24 cellular contexts compared by ENCODE assay signal in the genomic region with DNA sequence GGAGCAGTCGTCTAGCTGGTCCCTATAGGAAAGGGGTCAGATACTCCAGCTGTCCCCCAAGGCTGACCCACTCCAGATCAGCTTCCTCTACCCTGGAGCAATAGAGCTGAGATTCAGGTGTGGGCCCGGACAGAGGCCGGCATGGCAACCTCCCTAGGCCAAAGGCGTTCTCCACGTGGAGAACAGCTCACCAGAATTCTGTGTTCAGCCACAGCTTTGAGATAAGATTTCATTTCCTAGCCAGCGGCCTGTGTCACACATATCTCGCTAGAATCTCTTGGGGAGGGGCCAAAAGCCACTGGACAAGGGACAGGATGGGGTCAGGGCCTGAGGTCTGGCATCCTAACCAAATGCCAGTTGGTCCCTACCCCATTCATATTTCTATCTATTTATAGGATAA. TPM values are rescaled to one million over a fixed set of nuclear protein-coding genes. Genes with fewer than 3 reads are reported as not detected.
DNase-seq lines count a peak whose midpoint lies in the region; ATAC-seq, FAIRE-seq and TF ChIP-seq lines count a peak whose summit lies in the region.
"Had no signal": no experiment of that assay in that cellular context is flagged by ENCODE, and none has a peak within 500 bp of the region (broad histone marks: within the 10 kb centered on the region; RNA-seq: fewer than 3 reads in every experiment).

No MANE protein-coding gene starts in this region.

- H2AFZ ChIP-seq in astrocyte (ENCODE audit: low read depth, low read length) = no peak overlapping the region
- H2AFZ ChIP-seq: GM23338 had no signal

- 0 to 54% (median 41%) methylated on average over 2 to 7 of the region's 7 CpGs for WGBS in heart left ventricle, 4 donors

- no peaks in the 10 kb centered on the region for H3K27me3 ChIP-seq in heart left ventricle
- peaks cover 23% of the 10 kb centered on the region for H3K27me3 ChIP-seq in astrocyte (ENCODE audit: insufficient read depth, low read length)
- no peaks in the 10 kb centered on the region for H3K27me3 ChIP-seq in naive thymus-derived CD4-positive, alpha-beta T cell (ENCODE audit: control insufficient read depth in 2 of 2, insufficient read depth in 2 of 2, low read length in 2 of 2)
- no peaks in the 10 kb centered on the region for H3K27me3 ChIP-seq in skeletal muscle tissue (ENCODE audit: control insufficient read depth in 3 of 3, insufficient read depth in 3 of 3, low read length in 3 of 3)
- H3K27me3 ChIP-seq: BE2C had no signal

- H3K36me3 ChIP-seq in heart left ventricle (no peaks in the 10 kb centered on the region), astrocyte (ENCODE audit: insufficient read depth, low read length) (no peaks in the 10 kb centered on the region), skeletal muscle tissue (ENCODE audit: control insufficient read depth in 3 of 3, insufficient read depth in 3 of 3, low read length in 3 of 3) (no peaks in the 10 kb centered on the region)
- no peaks in the 10 kb centered on the region for H3K36me3 ChIP-seq in naive thymus-derived CD4-positive, alpha-beta T cell (ENCODE audit: control insufficient read depth in 2 of 3, insufficient read depth in 3 of 3, low read length in 3 of 3)
- H3K36me3 ChIP-seq: BE2C had no signal

- H3K27me3 Mint-ChIP-seq in astrocyte (ENCODE audit: low read depth, unreplicated experiment) = peaks cover 5% of the 10 kb centered on the region
- H3K27me3 Mint-ChIP-seq in naive thymus-derived CD4-positive, alpha-beta T cell = peaks cover 0 to 12% (median 0%) of the 10 kb centered on the region in 5 donors
- H3K27me3 Mint-ChIP-seq in stimulated activated naive B cell treated with anti-CD40 and anti-IgM and Interleukin-4, amounts not matched to agents 10 μg/mL and 1 μg/mL and 100 μg/mL, for 72 hours = peaks cover 0 to 9% of the 10 kb centered on the region in 2 donors
- H3K27me3 Mint-ChIP-seq: CD4-positive, alpha-beta T cell had no signal

- no peaks in the 10 kb centered on the region for H3K9me3 Mint-ChIP-seq in astrocyte (ENCODE audit: unreplicated experiment)
- peaks cover 0 to 1% (median 0%) of the 10 kb centered on the region in 11 donors for H3K9me3 Mint-ChIP-seq in naive thymus-derived CD4-positive, alpha-beta T cell
- no peaks in the 10 kb centered on the region for H3K9me3 Mint-ChIP-seq in stimulated activated naive B cell treated with anti-CD40 and anti-IgM and Interleukin-4, amounts not matched to agents 10 μg/mL and 1 μg/mL and 100 μg/mL, for 72 hours
- H3K9me3 Mint-ChIP-seq: CD4-positive, alpha-beta T cell; GM23338 had no signal

- H3K4me3 Mint-ChIP-seq in astrocyte (ENCODE audit: unreplicated experiment) = no peak overlapping the region
- H3K4me3 Mint-ChIP-seq in naive thymus-derived CD4-positive, alpha-beta T cell = no peak overlapping the region
- H3K4me3 Mint-ChIP-seq in stimulated activated naive B cell treated with anti-CD40 and anti-IgM and Interleukin-4, amounts not matched to agents 10 μg/mL and 1 μg/mL and 100 μg/mL, for 72 hours = no peak overlapping the region
- H3K4me3 Mint-ChIP-seq: CD4-positive, alpha-beta T cell; GM23338 had no signal

- peak in 3 of 4 donors; percentile 52 to 67 (median 57) for ATAC-seq in heart left ventricle
- no peak for ATAC-seq in left cardiac atrium
- peak; percentile 51 for ATAC-seq in naive thymus-derived CD4-positive, alpha-beta T cell
- ATAC-seq in stimulated activated naive B cell treated with anti-CD40 and anti-IgM and Interleukin-4, amounts not matched to agents 10 μg/mL and 1 μg/mL and 100 μg/mL, for 72 hours (replicated peaks) = no peak
- ATAC-seq: GM12878, GM23338, HCT116, PC-3 had no signal

- H3K9ac ChIP-seq in astrocyte (ENCODE audit: low read length) (no peak overlapping the region), skeletal muscle tissue (ENCODE audit: low read depth in 1 of 3, low read length in 3 of 3) (peak overlapping the region in 1 of 3 donors; percentile 16)

- POLR2A ChIA-PET in naive thymus-derived CD4-positive, alpha-beta T cell (lab: Charles Lee) = no interaction called here

- H3K4me3 ChIP-seq in heart left ventricle (no peak overlapping the region), astrocyte (ENCODE audit: insufficient read depth, low read depth, low read length) (no peak overlapping the region), skeletal muscle tissue (ENCODE audit: low read length in 3 of 3) (no peak overlapping the region)
- H3K4me3 ChIP-seq in naive thymus-derived CD4-positive, alpha-beta T cell (ENCODE audit: low read length) = no peak overlapping the region
- H3K4me3 ChIP-seq: GM12878, GM23338 had no signal

- CTCF ChIA-PET in naive thymus-derived CD4-positive, alpha-beta T cell (lab: Charles Lee) = no interaction called here

- no peaks in the 10 kb centered on the region for H3K79me2 ChIP-seq in astrocyte (ENCODE audit: insufficient read depth, low read length)

- DNase-seq in heart left ventricle (no peak), left cardiac atrium (no peak), astrocyte (ENCODE audit: low read depth) (peak; percentile 60), OCI-M2 (lab: John Stamatoyannopoulos, UW; ENCODE audit: unreplicated experiment) (no peak), NCI-H1417 (lab: John Stamatoyannopoulos, UW) (no peak)
- no peak for DNase-seq in naive thymus-derived CD4-positive, alpha-beta T cell
- DNase-seq in stimulated activated naive B cell treated with anti-CD40 and anti-IgM and Interleukin-4, amounts not matched to agents 10 μg/mL and 1 μg/mL and 100 μg/mL, for 72 hours = no peak
- DNase-seq: 8988T; BE2C; Caco-2; CD4-positive, alpha-beta T cell; GF-D8; NCI-H1105 treated with DMSO at 0.1 percent for 48 hours; NCI-H187; NCI-H2107; NCI-H226; NCI-H524; NCI-H82; PC-3 had no signal

- H3K9me3 ChIP-seq in heart left ventricle (no peaks in the 10 kb centered on the region), astrocyte (ENCODE audit: insufficient read depth, low read depth, low read length) (no peaks in the 10 kb centered on the region), skeletal muscle tissue (ENCODE audit: control insufficient read depth in 3 of 3, low read length in 3 of 3) (no peaks in the 10 kb centered on the region)
- H3K9me3 ChIP-seq in naive thymus-derived CD4-positive, alpha-beta T cell (ENCODE audit: control insufficient read depth in 2 of 3, low read length in 3 of 3) = no peaks in the 10 kb centered on the region
- H3K9me3 ChIP-seq: BE2C, Caco-2 had no signal

- TF ChIP-seq POLR2A in heart left ventricle (IDR thresholded peaks at IDR 0.05) = no peak

- H3K36me3 Mint-ChIP-seq in astrocyte (ENCODE audit: low read depth, unreplicated experiment) = no peaks in the 10 kb centered on the region
- peaks cover 0 to 1% (median 0%) of the 10 kb centered on the region in 5 donors for H3K36me3 Mint-ChIP-seq in naive thymus-derived CD4-positive, alpha-beta T cell
- no peaks in the 10 kb centered on the region for H3K36me3 Mint-ChIP-seq in stimulated activated naive B cell treated with anti-CD40 and anti-IgM and Interleukin-4, amounts not matched to agents 10 μg/mL and 1 μg/mL and 100 μg/mL, for 72 hours

- intact Hi-C loops in heart left ventricle (cut with DNase I) (no loop called here), left cardiac atrium (cut with DNase I) (no loop called here)
- intact Hi-C loops in naive thymus-derived CD4-positive, alpha-beta T cell (cut with micrococcal nuclease) = no loop called here

- no peak overlapping the region for H3K27ac Mint-ChIP-seq in astrocyte (ENCODE audit: unreplicated experiment)
- no peak overlapping the region for H3K27ac Mint-ChIP-seq in naive thymus-derived CD4-positive, alpha-beta T cell
- H3K27ac Mint-ChIP-seq in stimulated activated naive B cell treated with anti-CD40 and anti-IgM and Interleukin-4, amounts not matched to agents 10 μg/mL and 1 μg/mL and 100 μg/mL, for 72 hours = no peak overlapping the region
- H3K27ac Mint-ChIP-seq: CD4-positive, alpha-beta T cell; GM23338 had no signal

- peaks cover 12% of the 10 kb centered on the region for H3K4me1 Mint-ChIP-seq in astrocyte (ENCODE audit: low read depth, unreplicated experiment)
- H3K4me1 Mint-ChIP-seq in naive thymus-derived CD4-positive, alpha-beta T cell = peaks cover 0 to 16% (median 0%) of the 10 kb centered on the region in 7 donors
- H3K4me1 Mint-ChIP-seq in stimulated activated naive B cell treated with anti-CD40 and anti-IgM and Interleukin-4, amounts not matched to agents 10 μg/mL and 1 μg/mL and 100 μg/mL, for 72 hours = no peaks in the 10 kb centered on the region

- TF ChIP-seq CTCF in heart left ventricle (IDR thresholded peaks at IDR 0.05) = no peak
- TF ChIP-seq CTCF in astrocyte (IDR thresholded peaks at IDR 0.05; ENCODE audit: insufficient read depth, low read depth, low read length) = no peak

- H3K27ac ChIP-seq in heart left ventricle (no peak overlapping the region), astrocyte (ENCODE audit: low read depth, low read length) (no peak overlapping the region), skeletal muscle tissue (ENCODE audit: low read depth, low read length) (peak overlapping the region; percentile 36)
- no peak overlapping the region for H3K27ac ChIP-seq in naive thymus-derived CD4-positive, alpha-beta T cell (ENCODE audit: low read depth, low read length)

- no peak overlapping the region for H3K4me2 ChIP-seq in astrocyte (ENCODE audit: low read length)
- H3K4me2 ChIP-seq: GM23338 had no signal

- H3K4me1 ChIP-seq in heart left ventricle (peaks cover 0 to 31% (median 6%) of the 10 kb centered on the region in 12 donors), astrocyte (ENCODE audit: insufficient read depth, low read length) (peaks cover 12% of the 10 kb centered on the region), skeletal muscle tissue (ENCODE audit: control insufficient read depth in 3 of 3, insufficient read depth in 3 of 3, low read length in 3 of 3) (peaks cover 3 to 16% (median 14%) of the 10 kb centered on the region in 3 donors)
- H3K4me1 ChIP-seq in naive thymus-derived CD4-positive, alpha-beta T cell (ENCODE audit: control insufficient read depth in 2 of 2, insufficient read depth in 2 of 2, low read length in 2 of 2) = no peaks in the 10 kb centered on the region
- H3K4me1 ChIP-seq: BE2C, Caco-2 had no signal

- H4K20me1 ChIP-seq in astrocyte (ENCODE audit: insufficient read depth, low read length) = no peaks in the 10 kb centered on the region

- no peak for FAIRE-seq in astrocyte (lab: Jason Lieb, UNC)
- FAIRE-seq: GM12878, GM19239 had no signal

RNA-seq across cellular contexts. Expression of gene SRGAP3, which starts 20.1 kb away (rescaled TPM):
- total RNA-seq in heart left ventricle (10 to 100 TPM in 3 of 9 donors, 1 to 10 TPM in 6; 3.1 to 16.8 (median 9.3) TPM), left cardiac atrium (1 to 10 TPM; 2.5 to 3.6 TPM), astrocyte (3.9 and 5.4 TPM in 2 replicates), skeletal muscle tissue (15.7 TPM)
- polyA plus RNA-seq in heart left ventricle = 1 to 10 TPM; 1.4 to 5.5 TPM
- total RNA-seq in naive thymus-derived CD4-positive, alpha-beta T cell = 1 to 10 TPM; 1.4 to 6.0 (median 4.8) TPM
- polyA plus RNA-seq in naive thymus-derived CD4-positive, alpha-beta T cell = 1 to 10 TPM; 1.7 to 2.3 TPM

Comparison
In these comparisons a context has a peak if more than half of its experiments do, and no peak if none do; other contexts are left out.
1. ATAC-seq: peak in heart left ventricle (3 of 4) and naive thymus-derived CD4-positive, alpha-beta T cell (single experiment); none in left cardiac atrium (0 of 2) and stimulated activated naive B cell treated with anti-CD40 and anti-IgM and Interleukin-4, amounts not matched to agents 10 μg/mL and 1 μg/mL and 100 μg/mL, for 72 hours (0 of 2).